In genomic region chr2:207219716-207220414, GRCh38 we compare ENCODE assay signal across 12 cellular contexts. TPM values are rescaled to one million over a fixed set of nuclear protein-coding genes. Genes with fewer than 3 reads are reported as not detected.
DNase-seq lines count a peak whose midpoint lies in the region; ATAC-seq, FAIRE-seq and TF ChIP-seq lines count a peak whose summit lies in the region.
"Had no signal": no experiment of that assay in that cellular context is flagged by ENCODE, and none has a peak within 500 bp of the region (broad histone marks: within the 10 kb centered on the region; RNA-seq: fewer than 3 reads in every experiment).

No MANE protein-coding gene starts in this region.

- H3K4me1 ChIP-seq in neural progenitor cell: peaks cover 52% of the 10 kb centered on the region
- H3K4me1 ChIP-seq in lower lobe of right lung: peaks cover 6% of the 10 kb centered on the region

- no peaks in the 10 kb centered on the region for H3K9me3 Mint-ChIP-seq in neural progenitor cell
- H3K9me3 Mint-ChIP-seq: stimulated activated naive B cell treated with anti-CD40 and anti-IgM and Interleukin-4, amounts not matched to agents 10 μg/mL and 1 μg/mL and 100 μg/mL, for 72 hours had no signal

- H3K27ac Mint-ChIP-seq in neural progenitor cell: peak overlapping the region; percentile 97
- H3K27ac Mint-ChIP-seq: stimulated activated naive B cell treated with anti-CD40 and anti-IgM and Interleukin-4, amounts not matched to agents 10 μg/mL and 1 μg/mL and 100 μg/mL, for 72 hours had no signal

- H3K27me3 Mint-ChIP-seq in neural progenitor cell (ENCODE audit: insufficient read depth, low read depth): peaks cover 8% of the 10 kb centered on the region
- H3K27me3 Mint-ChIP-seq: stimulated activated naive B cell treated with anti-CD40 and anti-IgM and Interleukin-4, amounts not matched to agents 10 μg/mL and 1 μg/mL and 100 μg/mL, for 72 hours had no signal

- no peak overlapping the region for H3K27ac ChIP-seq in neural progenitor cell
- H3K27ac ChIP-seq in lower lobe of right lung: no peak overlapping the region

- H2AFZ ChIP-seq in neural progenitor cell (replicated peaks): peak overlapping the region; percentile 66

- H3K4me3 Mint-ChIP-seq in neural progenitor cell: no peak overlapping the region
- H3K4me3 Mint-ChIP-seq: stimulated activated naive B cell treated with anti-CD40 and anti-IgM and Interleukin-4, amounts not matched to agents 10 μg/mL and 1 μg/mL and 100 μg/mL, for 72 hours had no signal

- H3K4me2 ChIP-seq in neural progenitor cell: no peak overlapping the region

- no peaks in the 10 kb centered on the region for H3F3A ChIP-seq in neural progenitor cell (ENCODE audit: low read depth)

- no peaks in the 10 kb centered on the region for H3K27me3 ChIP-seq in neural progenitor cell
- H3K27me3 ChIP-seq in lower lobe of right lung (ENCODE audit: low read depth): no peaks in the 10 kb centered on the region

- H4K20me1 ChIP-seq in neural progenitor cell (ENCODE audit: low read depth): no peaks in the 10 kb centered on the region

- no peak overlapping the region for H3K4me3 ChIP-seq in neural progenitor cell
- H3K4me3 ChIP-seq in lower lobe of right lung: no peak overlapping the region

- H3K9ac ChIP-seq in neural progenitor cell: no peak overlapping the region

- H3K79me2 ChIP-seq in neural progenitor cell (ENCODE audit: low read depth): no peaks in the 10 kb centered on the region

- TF ChIP-seq CTCF in neural progenitor cell (IDR thresholded peaks at IDR 0.05) (no peak), lower lobe of right lung (IDR thresholded peaks at IDR 0.05) (no peak)

- H3K4me1 Mint-ChIP-seq in neural progenitor cell: peaks cover 80% of the 10 kb centered on the region

- ATAC-seq in lower lobe of right lung: no peak
- ATAC-seq in GM18519 (IDR thresholded peaks at IDR 0.05; ENCODE audit: low FRiP score, unreplicated experiment): no peak
- ATAC-seq: stimulated activated naive B cell treated with anti-CD40 and anti-IgM and Interleukin-4, amounts not matched to agents 10 μg/mL and 1 μg/mL and 100 μg/mL, for 72 hours had no signal

- H3K36me3 ChIP-seq in neural progenitor cell: no peaks in the 10 kb centered on the region
- no peaks in the 10 kb centered on the region for H3K36me3 ChIP-seq in lower lobe of right lung

- no peaks in the 10 kb centered on the region for H3K36me3 Mint-ChIP-seq in neural progenitor cell

- no peak for FAIRE-seq in frontal cortex (lab: Jason Lieb, UNC)

- H3K9me3 ChIP-seq in neural progenitor cell (ENCODE audit: low read depth) (no peaks in the 10 kb centered on the region), lower lobe of right lung (no peaks in the 10 kb centered on the region)

- intact Hi-C loops in lower lobe of right lung (cut with DNase I): no loop called here

- DNase-seq in EL (peak; percentile 71), NCI-H82 (lab: John Stamatoyannopoulos, UW) (peak; percentile 65), dermis blood vessel endothelial cell (peak; percentile 64), neural progenitor cell (ENCODE audit: low spot score) (no peak), lower lobe of right lung (no peak), frontal cortex (ENCODE audit: low spot score in 2 of 2) (no peak)
- DNase-seq in stimulated activated CD4-positive, alpha-beta T cell treated with anti-CD3 and anti-CD28 coated beads, Interleukin-4, amount 100 ng/mL, for 1 hour: no peak
- DNase-seq: activated CD4-positive, alpha-beta T cell treated with anti-CD3 and anti-CD28 coated beads for 48 hours; KG1; NCI-H226; stimulated activated naive B cell treated with anti-CD40 and anti-IgM and Interleukin-4, amounts not matched to agents 10 μg/mL and 1 μg/mL and 100 μg/mL, for 72 hours had no signal

RNA-seq across cellular contexts. Expression of gene KLF7, which starts 54.1 kb away (rescaled TPM):
- total RNA-seq in dermis blood vessel endothelial cell (14.0 and 20.7 TPM in 2 replicates), neural progenitor cell (ENCODE audit: low replicate concordance) (5.2 and 7.2 TPM in 2 replicates), lower lobe of right lung (66.5 TPM), frontal cortex (52.6 TPM)

Comparison
In these comparisons a context has a peak if more than half of its experiments do, and no peak if none do; other contexts are left out.
1. DNase-seq: peak in EL (single experiment), NCI-H82 (single experiment) and dermis blood vessel endothelial cell (single experiment); none in neural progenitor cell (single experiment), lower lobe of right lung (single experiment), stimulated activated CD4-positive, alpha-beta T cell treated with anti-CD3 and anti-CD28 coated beads, Interleukin-4, amount 100 ng/mL, for 1 hour (single experiment) and frontal cortex (0 of 2).